In genomic region chr11:59667812-59668187, GRCh38 we compare ENCODE assay signal across 8 cellular contexts. TPM values are rescaled to one million over a fixed set of nuclear protein-coding genes. Genes with fewer than 3 reads are reported as not detected.
DNase-seq lines count a peak whose midpoint lies in the region; ATAC-seq and TF ChIP-seq lines count a peak whose summit lies in the region.

No MANE protein-coding gene starts in this region.

- CTCF ChIA-PET in AG04450 (lab: Charles Lee), result no interaction called here

- H3K27ac ChIP-seq in AG04450 (ENCODE audit: low read depth, low read length) (no peak overlapping the region), KOPT-K1 (ENCODE audit: low read depth, low read length, poor library complexity, severe bottlenecking) (peak overlapping the region; percentile 89), coronary artery (peak overlapping the region; percentile 97 to 99), caudate nucleus (ENCODE audit: low read depth, low read length) (no peak overlapping the region)

- H3K27me3 Mint-ChIP-seq in naive B cell, result no peaks in the 10 kb centered on the region

- H3K9me3 ChIP-seq in AG04450 (ENCODE audit: control insufficient read depth, insufficient read depth, low read length) (no peaks in the 10 kb centered on the region), KOPT-K1 (ENCODE audit: insufficient read depth, low read length, poor library complexity, severe bottlenecking) (no peaks in the 10 kb centered on the region)

- DNase-seq in AG04450 (ENCODE audit: low read depth, low spot score), result no peak
- no peak for DNase-seq in coronary artery (ENCODE audit: low spot score)
- no peak for DNase-seq in naive B cell
- no peak for DNase-seq in stimulated activated CD4-positive, alpha-beta T cell treated with anti-CD3 and anti-CD28 coated beads, Interleukin-4, amount 100 ng/mL, for 1 hour
- no peak for DNase-seq in DMS153 (lab: John Stamatoyannopoulos, UW)
- DNase-seq in caudate nucleus (lab: John Stamatoyannopoulos, UW), result no peak
- DNase-seq in medulla oblongata (ENCODE audit: extremely low spot score), result no peak

- H3K4me3 ChIP-seq in AG04450 (ENCODE audit: low read depth, low read length) (peak overlapping the region; percentile 85), coronary artery (peak overlapping the region; percentile 86)

- no peaks in the 10 kb centered on the region for H3K27me3 ChIP-seq in AG04450 (ENCODE audit: control insufficient read depth, insufficient read depth, low read length)

- POLR2A ChIA-PET in AG04450 (lab: Yijun Ruan, JAX), result interaction anchor here (0.7 kb wide), 1 partner anchor 8 kb away, joined by 3 read pairs; no protein-coding TSS in a partner anchor

- H3K36me3 Mint-ChIP-seq in naive B cell, result peaks cover 0 to 6% of the 10 kb centered on the region in 2 donors

- H3K36me3 ChIP-seq in KOPT-K1 (ENCODE audit: insufficient read depth, low read length), result peaks cover 46% of the 10 kb centered on the region

- TF ChIP-seq CTCF in AG04450 (IDR thresholded peaks at IDR 0.05; ENCODE audit: low read depth, low read length) (no peak), coronary artery (IDR thresholded peaks at IDR 0.05) (no peak)

- peaks cover 31 to 47% (median 35%) of the 10 kb centered on the region in 3 donors for H3K4me1 Mint-ChIP-seq in naive B cell

- no peaks in the 10 kb centered on the region for H3K9me3 Mint-ChIP-seq in naive B cell

- peak overlapping the region; percentile 92 to 100 (median 98) for H3K27ac Mint-ChIP-seq in naive B cell

- peak overlapping the region; percentile 86 to 99 (median 97) for H3K4me3 Mint-ChIP-seq in naive B cell

- ATAC-seq in naive B cell (ENCODE audit: low read depth in 2 of 2), result no peak

RNA-seq across cellular contexts. Expression of gene PATL1, which starts 1.0 kb away (rescaled TPM):
- polyA plus RNA-seq in AG04450 (2011; rRNA removed), result 36.4 and 43.9 TPM in 2 replicates
- polyA minus RNA-seq in AG04450 (2011; rRNA and poly(A)+ RNA removed), result 20.0 and 23.0 TPM in 2 replicates
- polyA plus RNA-seq in naive B cell (ENCODE audit: low read depth in 6 of 6), result 10 to 100 TPM in 1 of 6 donors, 1 to 10 TPM in 5; 3.3 to 11.9 (median 6.2) TPM

RNA-seq across cellular contexts. Expression of gene OR10V1, which starts 45.8 kb away (rescaled TPM):
- polyA plus RNA-seq in AG04450 (2011; rRNA removed), result not detected in 2 replicates
- not detected in 2 replicates for polyA minus RNA-seq in AG04450 (2011; rRNA and poly(A)+ RNA removed)
- not detected for polyA plus RNA-seq in naive B cell (ENCODE audit: low read depth in 6 of 6)

RNA-seq across cellular contexts. Expression of gene OSBP, which starts 52.2 kb away (rescaled TPM):
- polyA plus RNA-seq in AG04450 (2011; rRNA removed) (28.4 and 30.4 TPM in 2 replicates), naive B cell (ENCODE audit: low read depth in 6 of 6) (10 to 100 TPM; 20.4 to 34.4 (median 27.5) TPM)
- polyA minus RNA-seq in AG04450 (2011; rRNA and poly(A)+ RNA removed), result 28.4 and 35.0 TPM in 2 replicates

Comparison
In these comparisons a context has a peak if more than half of its experiments do, and no peak if none do; other contexts are left out.
1. H3K27ac ChIP-seq: peak in KOPT-K1 (single experiment) and coronary artery (2 of 2); none in AG04450 (single experiment) and caudate nucleus (single experiment).